ENCODE assay signal across 8 cellular contexts in the genomic region with DNA sequence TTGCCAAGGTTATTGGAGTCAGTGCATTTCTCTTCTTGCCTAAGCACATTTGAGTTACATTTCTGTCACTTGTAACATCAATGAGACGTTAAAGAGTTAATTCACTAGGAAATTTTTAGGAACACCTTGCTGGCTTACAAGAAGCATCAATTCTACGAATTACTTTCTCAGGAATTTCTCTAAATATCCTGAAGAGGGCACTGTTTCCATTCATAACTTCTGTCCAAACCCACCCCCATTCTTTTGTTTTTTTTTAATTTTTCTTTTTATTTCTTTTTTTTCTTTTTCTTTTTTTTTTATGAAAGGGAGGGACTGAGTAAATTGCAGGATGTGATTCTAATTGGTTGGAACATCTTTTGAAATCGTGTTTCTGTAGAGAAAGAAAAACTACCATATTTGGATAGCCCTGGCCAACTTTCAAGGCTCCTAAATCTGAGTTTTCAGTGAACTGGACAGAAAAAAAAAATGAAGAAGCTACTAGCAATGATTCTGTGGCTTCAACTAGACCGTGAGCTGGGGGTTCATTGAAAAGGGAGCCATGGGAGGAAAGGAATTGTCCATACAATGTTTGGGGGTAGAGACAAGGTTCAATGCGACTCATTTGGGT.
DNase-seq lines count a peak whose midpoint lies in the region; ATAC-seq and TF ChIP-seq lines count a peak whose summit lies in the region.

No MANE protein-coding gene starts in this region.

- TF ChIP-seq CTCF in cardiac muscle cell (IDR thresholded peaks at IDR 0.05; ENCODE audit: low read depth, low read length): peak; percentile 41
- peak; percentile 40 for TF ChIP-seq CTCF in epithelial cell of esophagus (IDR thresholded peaks at IDR 0.05; ENCODE audit: insufficient read depth, low read depth, low read length, missing control alignments)
- TF ChIP-seq CTCF in tibial nerve (IDR thresholded peaks at IDR 0.05): peak in 4 of 5 experiments; percentile 20 to 48 (median 35)
- no peak for TF ChIP-seq CTCF in lower leg skin (IDR thresholded peaks at IDR 0.05)

- H3K27me3 ChIP-seq in cardiac muscle cell (no peaks in the 10 kb centered on the region), tibial nerve (no peaks in the 10 kb centered on the region)

- 28 to 36% methylated on average over 5 of the region's 5 CpGs for WGBS in tibial nerve, 2 donors
- 31 to 35% methylated on average over 5 of the region's 5 CpGs for WGBS in lower leg skin, 2 donors

- H3K27ac ChIP-seq in cardiac muscle cell (no peak overlapping the region), tibial nerve (no peak overlapping the region)

- H3K4me1 ChIP-seq in cardiac muscle cell (ENCODE audit: low read depth) (no peaks in the 10 kb centered on the region), tibial nerve (no peaks in the 10 kb centered on the region)

- no peak for ATAC-seq in Right ventricle myocardium inferior

- DNase-seq in cardiac muscle cell (ENCODE audit: low read depth in 1 of 2, low spot score in 1 of 2) (peak; percentile 28 to 30), Right ventricle myocardium inferior (ENCODE audit: missing footprints) (no peak), OCI-M1 (lab: John Stamatoyannopoulos, UW) (peak; percentile 37), epithelial cell of esophagus (ENCODE audit: low read depth) (peak; percentile 14), tibial nerve (ENCODE audit: low spot score in 2 of 2) (no peak), lower leg skin (ENCODE audit: low spot score in 2 of 2) (no peak), DMS79 treated with DMSO at 0.1 percent for 48 hours (lab: John Stamatoyannopoulos, UW) (no peak), HT-29 (ENCODE audit: low spot score) (no peak)

- H3K9me3 ChIP-seq in cardiac muscle cell (ENCODE audit: low read depth) (no peaks in the 10 kb centered on the region), tibial nerve (no peaks in the 10 kb centered on the region)

- H3K4me3 ChIP-seq in cardiac muscle cell: no peak overlapping the region
- no peak overlapping the region for H3K4me3 ChIP-seq in epithelial cell of esophagus (ENCODE audit: low read length)
- no peak overlapping the region for H3K4me3 ChIP-seq in tibial nerve
- H3K4me3 ChIP-seq in lower leg skin (ENCODE audit: low read depth, poor library complexity, severe bottlenecking): no peak overlapping the region

- TF ChIP-seq POLR2A in tibial nerve (IDR thresholded peaks at IDR 0.05) (no peak), lower leg skin (IDR thresholded peaks at IDR 0.05) (no peak)

- intact Hi-C loops in Right ventricle myocardium inferior (cut with DNase I) (no loop called here), lower leg skin (cut with DNase I; ENCODE audit: low total_unique reads) (no loop called here)

- H3K36me3 ChIP-seq in cardiac muscle cell (no peaks in the 10 kb centered on the region), tibial nerve (no peaks in the 10 kb centered on the region)

- TF ChIP-seq EP300 in tibial nerve (IDR thresholded peaks at IDR 0.05): no peak

Comparison
In these comparisons a context has a peak if more than half of its experiments do, and no peak if none do; other contexts are left out.
1. DNase-seq: peak in cardiac muscle cell (2 of 2), OCI-M1 (single experiment) and epithelial cell of esophagus (single experiment); none in Right ventricle myocardium inferior (single experiment), tibial nerve (0 of 2), lower leg skin (0 of 2), DMS79 treated with DMSO at 0.1 percent for 48 hours (single experiment) and HT-29 (single experiment).
2. CTCF ChIP-seq: peak in cardiac muscle cell (single experiment), epithelial cell of esophagus (single experiment) and tibial nerve (4 of 5); none in lower leg skin (0 of 3).